In the genomic region with DNA sequence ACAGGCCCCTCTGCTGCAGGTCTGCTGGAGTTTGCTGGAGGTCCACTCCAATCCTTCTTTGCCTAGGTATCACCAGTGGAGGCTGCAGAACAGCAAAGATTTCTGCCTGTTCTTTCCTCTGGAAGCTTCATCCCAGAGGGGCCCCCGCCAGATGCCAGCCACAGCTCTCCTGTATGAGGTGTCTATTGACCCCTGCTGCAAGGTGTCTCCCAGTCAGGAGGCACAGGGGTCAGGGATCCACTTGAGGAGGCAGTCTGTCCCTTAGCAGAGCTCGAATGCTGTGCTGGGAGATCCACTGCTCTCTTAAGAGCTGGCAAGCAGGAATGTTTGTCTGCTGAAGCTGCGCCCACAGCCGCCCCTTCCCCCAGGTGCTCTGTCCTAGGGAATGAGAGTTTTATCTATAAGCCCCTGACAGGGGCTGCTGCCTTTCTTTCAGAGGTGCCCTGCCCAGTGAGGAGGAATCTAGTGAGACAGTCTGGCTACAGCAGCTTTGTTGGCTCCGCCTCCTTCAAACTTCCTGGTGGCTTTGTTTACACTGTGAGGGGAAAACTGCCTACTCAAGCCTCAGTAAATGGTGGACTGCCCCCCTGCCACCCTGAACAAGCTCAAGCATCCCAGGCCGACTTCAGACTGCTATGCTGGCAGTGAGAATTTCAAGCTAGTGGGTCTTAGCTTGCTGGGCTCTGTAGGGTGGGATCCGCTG, we compare ENCODE assay signal across 7 cellular contexts. TPM values are rescaled to one million over a fixed set of nuclear protein-coding genes. Genes with fewer than 3 reads are reported as not detected.
A peak's percentile ranks its signal among the peaks of the same experiment; 100 is the strongest.
DNase-seq lines count a peak whose midpoint lies in the region; ATAC-seq, FAIRE-seq and TF ChIP-seq lines count a peak whose summit lies in the region.
"Not testable (repeated sequence)": the region's sequence is repeated elsewhere in the genome, so short reads cannot be mapped to it uniquely, and the experiment has no call there.

No MANE protein-coding gene starts in this region.

- H3K27ac ChIP-seq in MM.1S (ENCODE audit: low read length); hepatocyte; left lung; neural progenitor cell: not testable (repeated sequence)
- peak overlapping the region; percentile 19; the same call in 1 of the 3 replicates for H3K27ac ChIP-seq in K562 (ENCODE audit: extremely low read depth, low read depth, low read length)

- peak overlapping the region; percentile 51 for H3K27ac Mint-ChIP-seq in neural progenitor cell

- POLR2A ChIA-PET in K562 (lab: Yijun Ruan, JAX) = interaction anchor here (0.6 to 0.8 kb wide), 2 partner anchors 14 to 86 kb away, joined by 3 read pairs; no protein-coding TSS in a partner anchor

- not testable (repeated sequence) for TF ChIP-seq EP300 in K562 (IDR thresholded peaks at IDR 0.05; ENCODE audit: low read length)

- not testable (repeated sequence) for H4K20me1 ChIP-seq in MM.1S (ENCODE audit: insufficient read depth, low read length); K562 (replicated peaks; ENCODE audit: control insufficient read depth, insufficient read depth, low read length); hepatocyte (ENCODE audit: insufficient read depth, poor library complexity, severe bottlenecking); neural progenitor cell (ENCODE audit: low read depth)

- H3K27me3 ChIP-seq in MM.1S (replicated peaks; ENCODE audit: insufficient read depth, low read length); K562 (ENCODE audit: control insufficient read depth in 2 of 2, insufficient read depth in 2 of 2, low read length in 2 of 2); hepatocyte; left lung; neural progenitor cell: not testable (repeated sequence)

- not testable (repeated sequence) for H3F3A ChIP-seq in MM.1S (ENCODE audit: insufficient read depth, low read length); neural progenitor cell (ENCODE audit: low read depth)

- H3K36me3 ChIP-seq in MM.1S (replicated peaks; ENCODE audit: insufficient read depth, low read length); K562 (ENCODE audit: control insufficient read depth, insufficient read depth, low read length); hepatocyte (replicated peaks; ENCODE audit: insufficient read depth, low read depth); left lung; neural progenitor cell: not testable (repeated sequence)

- H3K9me1 ChIP-seq in K562 (ENCODE audit: control insufficient read depth, insufficient read depth, low read length) = not testable (repeated sequence)

- not testable (repeated sequence) for H3K9me3 ChIP-seq in MM.1S (replicated peaks; ENCODE audit: insufficient read depth, low read length); K562 (replicated peaks; ENCODE audit: control insufficient read depth, insufficient read depth, low read depth, low read length); hepatocyte (ENCODE audit: low read depth); left lung; neural progenitor cell (ENCODE audit: low read depth)

- intact Hi-C loops in K562 (cut with micrococcal nuclease); left lung (cut with DNase I): not testable (repeated sequence)

- TF ChIP-seq CTCF in MM.1S (IDR thresholded peaks at IDR 0.05; ENCODE audit: low read length); K562 (IDR thresholded peaks at IDR 0.05 in 2 of 3, conservative IDR thresholded peaks at IDR 0.05 in 1 of 3; ENCODE audit: insufficient read depth in 2 of 3, low read depth in 1 of 3, low read length in 3 of 3); hepatocyte (IDR thresholded peaks at IDR 0.05; ENCODE audit: poor library complexity); left lung (IDR thresholded peaks at IDR 0.05); neural progenitor cell (IDR thresholded peaks at IDR 0.05): not testable (repeated sequence)

- in situ Hi-C loops in K562 (cut with MboI) = not testable (repeated sequence)

- 71% methylated on average over 7 of the region's 7 CpGs for WGBS in K562 (ENCODE audit: insufficient coverage, low coverage, missing lambda C conversion rate)
- WGBS in hepatocyte (ENCODE audit: low lambda C conversion rate, missing lambda C conversion rate) = 73% methylated on average over 7 of the region's 7 CpGs

- H3K9ac ChIP-seq in MM.1S (ENCODE audit: low read length); neural progenitor cell: not testable (repeated sequence)
- peak overlapping the region in 1 of 2 experiments; percentile 43; a peak in 1 of 4 replicates for H3K9ac ChIP-seq in K562 (ENCODE audit: insufficient read depth in 1 of 2, low read depth in 2 of 2, low read length in 2 of 2)

- CTCF ChIA-PET in K562 (lab: Yijun Ruan, JAX; ENCODE audit: low intra/inter-chr PET ratio) = not testable (repeated sequence)

- FAIRE-seq in K562 (lab: Jason Lieb, UNC) = not testable (repeated sequence)

- not testable (repeated sequence) for H3K79me2 ChIP-seq in MM.1S (ENCODE audit: low read length); K562 (ENCODE audit: control insufficient read depth, insufficient read depth, low read length); hepatocyte; neural progenitor cell (ENCODE audit: low read depth)

- ATAC-seq in K562 = peak; percentile 86
- ATAC-seq in left lung = peak; percentile 25

- H3K9me2 ChIP-seq in MM.1S (replicated peaks; ENCODE audit: insufficient read depth, low read length); hepatocyte (replicated peaks; ENCODE audit: insufficient read depth): not testable (repeated sequence)

- TF ChIP-seq POLR2A in K562 (conservative IDR thresholded peaks at IDR 0.05) = not testable (repeated sequence)

- not testable (repeated sequence) for H3K27me3 Mint-ChIP-seq in neural progenitor cell (ENCODE audit: insufficient read depth, low read depth)

- not testable (repeated sequence) for H3K4me2 ChIP-seq in MM.1S (ENCODE audit: low read depth, low read length); K562 (ENCODE audit: insufficient read depth, low read length)
- peak overlapping the region; percentile 33 for H3K4me2 ChIP-seq in hepatocyte
- H3K4me2 ChIP-seq in neural progenitor cell = peak overlapping the region; percentile 54

- H3K9me3 Mint-ChIP-seq in neural progenitor cell = peaks cover 32% of the 10 kb centered on the region

- BruUV-seq in K562 (replicated peaks; lab: Mats Ljungman, UMichigan) = not testable (repeated sequence)

- not testable (repeated sequence) for TF ChIP-seq RAD21 in K562 (CRISPR knock-in tag; conservative IDR thresholded peaks at IDR 0.05 in 1 of 2, IDR thresholded peaks at IDR 0.05 in 1 of 2)

- H3K36me3 Mint-ChIP-seq in neural progenitor cell = peaks cover 23% of the 10 kb centered on the region

- H2AFZ ChIP-seq in MM.1S (ENCODE audit: low read length) = peak overlapping the region; percentile 25; the same call in 1 of the 2 replicates
- peak overlapping the region; percentile 51; the same call in 1 of the 2 replicates for H2AFZ ChIP-seq in K562 (ENCODE audit: low read depth, low read length)
- H2AFZ ChIP-seq in hepatocyte = peak overlapping the region; percentile 20
- H2AFZ ChIP-seq in neural progenitor cell (replicated peaks) = peak overlapping the region; percentile 92

- H3K4me1 ChIP-seq in MM.1S (ENCODE audit: low read length) = peaks cover 15% of the 10 kb centered on the region
- H3K4me1 ChIP-seq in K562 (replicated peaks in 1 of 2; ENCODE audit: control insufficient read depth in 2 of 2, insufficient read depth in 2 of 2, low read length in 2 of 2); hepatocyte (ENCODE audit: insufficient read depth); left lung; neural progenitor cell: not testable (repeated sequence)

- H3K4me1 Mint-ChIP-seq in neural progenitor cell = not testable (repeated sequence)

- not testable (repeated sequence) for H3K4me3 Mint-ChIP-seq in neural progenitor cell

- not testable (repeated sequence) for H3K4me3 ChIP-seq in MM.1S (ENCODE audit: low read length); K562; hepatocyte; left lung; neural progenitor cell

- DNase-seq in EH (ENCODE audit: low read depth) = peak; percentile 33
- DNase-seq in MM.1S, left lung: not testable (repeated sequence)
- DNase-seq in NCI-H748 (lab: John Stamatoyannopoulos, UW; ENCODE audit: unreplicated experiment) = peak; percentile 4
- DNase-seq in K562 (ENCODE audit: extremely low read depth in 1 of 4, low spot score in 3 of 4) = peak in 1 of 4 experiments; percentile 44
- peak; percentile 34 for DNase-seq in hepatocyte (ENCODE audit: low spot score)
- DNase-seq in neural progenitor cell (ENCODE audit: low spot score) = peak; percentile 68

RNA-seq across cellular contexts. Expression of a gene that starts 56.7 kb away (rescaled TPM):
- 20.6 and 60.4 TPM in 2 replicates for total RNA-seq in K562 (2011; cell fraction: chromatin; rRNA removed; ENCODE audit: low replicate concordance)
- total RNA-seq in K562 (2011; cell fraction: nucleolus; rRNA removed) = 15.3 and 17.2 TPM in 2 replicates
- 39.8 and 80.6 TPM in 2 replicates for total RNA-seq in K562 (2011; cell fraction: nucleoplasm; rRNA removed)
- 26.7 and 38.1 TPM in 2 replicates for total RNA-seq in K562 (2014; rRNA removed)
- 32.5 and 35.7 TPM in 2 replicates for total RNA-seq in K562 (2014; rRNA removed; fragmentation: Illumina TruSeq; extraction: Trizol)
- 24.0 and 26.6 TPM in 2 replicates for total RNA-seq in K562 (2015; rRNA removed; fragmentation: Illumina TruSeq; extraction: Trizol)
- total RNA-seq in K562 (2021) = 24.6 and 27.7 TPM in 2 replicates
- 26.3 and 39.0 TPM in 2 replicates for polyA plus RNA-seq in K562 (2011; rRNA removed)
- polyA plus RNA-seq in K562 (2011; cell fraction: cytosol; rRNA removed) = 6.3 and 12.8 TPM in 2 replicates
- 24.4 and 28.3 TPM in 2 replicates for polyA plus RNA-seq in K562 (2011; cell fraction: nucleus; rRNA removed)
- polyA plus RNA-seq in K562 (2012) = 19.8 and 20.1 TPM in 2 replicates
- 19.1 and 19.7 TPM in 2 replicates for polyA plus RNA-seq in K562 (2014; fragmentation: Illumina TruSeq; extraction: Trizol)
- 10 to 100 TPM; 10.0 to 13.7 TPM for polyA plus RNA-seq in K562 (2014; fragmentation: Nextera tagmentation; extraction: Ambion mirVana)
- polyA plus RNA-seq in K562 (2014; rRNA removed) = 26.0 and 29.8 TPM in 2 replicates
- polyA minus RNA-seq in K562 (2011; rRNA and poly(A)+ RNA removed) = 26.0 and 28.5 TPM in 2 replicates
- 8.8 and 9.2 TPM in 2 replicates for polyA minus RNA-seq in K562 (2011; cell fraction: cytosol; rRNA and poly(A)+ RNA removed)
- 47.9 and 57.3 TPM in 2 replicates for polyA minus RNA-seq in K562 (2011; cell fraction: nucleus; rRNA and poly(A)+ RNA removed)
- total RNA-seq in hepatocyte = 29.4 and 32.0 TPM in 2 replicates
- 20.0 and 26.3 TPM in 2 replicates for polyA plus RNA-seq in hepatocyte
- total RNA-seq in left lung = 10 to 100 TPM in 1 of 2 donors, 1 to 10 TPM in 1; 9.1 to 14.8 TPM
- 10.7 and 22.1 TPM in 2 replicates for total RNA-seq in neural progenitor cell (ENCODE audit: low replicate concordance)

Comparison
In these comparisons a context has a peak if more than half of its experiments do, and no peak if none do; other contexts are left out.
1. H2AFZ ChIP-seq: peak in every context shown above with its lines; median percentile 92 in neural progenitor cell; 51 in K562; 25 in MM.1S; 20 in hepatocyte.